Comparison of ENCODE assay signal across 9 cellular contexts in genomic region chr3:122572940-122573412, GRCh38. TPM values are rescaled to one million over a fixed set of nuclear protein-coding genes. Genes with fewer than 3 reads are reported as not detected.
DNase-seq lines count a peak whose midpoint lies in the region; ATAC-seq and TF ChIP-seq lines count a peak whose summit lies in the region.
"Had no signal": no experiment of that assay in that cellular context is flagged by ENCODE, and none has a peak within 500 bp of the region (broad histone marks: within the 10 kb centered on the region; RNA-seq: fewer than 3 reads in every experiment).

No MANE protein-coding gene starts in this region.

- no TSS peak for BruUV-seq in IMR-90 (replicated peaks; lab: Mats Ljungman, UMichigan)

- no peaks in the 10 kb centered on the region for H3K27me3 Mint-ChIP-seq in activated CD4-positive, alpha-beta T cell treated with anti-CD3 and anti-CD28 coated beads, Interleukin-2, amount 10 ng/mL, durations not matched to agents 24 days and 14 days
- H3K27me3 Mint-ChIP-seq in type B pancreatic cell, result peaks cover 8% of the 10 kb centered on the region

- H2BK15ac ChIP-seq in IMR-90 (ENCODE audit: low read depth, low read length), result no peak overlapping the region

- H3K36me3 ChIP-seq in IMR-90 (ENCODE audit: control insufficient read depth, insufficient read depth, low read length), result peaks cover 6% of the 10 kb centered on the region

- no peak overlapping the region for H3K27ac ChIP-seq in IMR-90 (ENCODE audit: insufficient read depth, low read length)

- no peak overlapping the region for H3K23ac ChIP-seq in IMR-90 (ENCODE audit: low read depth, low read length)

- no peak for TF ChIP-seq RAD21 in IMR-90 (IDR thresholded peaks at IDR 0.05; ENCODE audit: low read length)

- H3K4me1 Mint-ChIP-seq in activated CD4-positive, alpha-beta T cell treated with anti-CD3 and anti-CD28 coated beads, Interleukin-2, amount 10 ng/mL, durations not matched to agents 24 days and 14 days, result peaks cover 71% of the 10 kb centered on the region
- H3K4me1 Mint-ChIP-seq in type B pancreatic cell (ENCODE audit: unreplicated experiment), result peaks cover 5% of the 10 kb centered on the region

- H2AK5ac ChIP-seq in IMR-90 (ENCODE audit: low read depth, low read length), result no peak overlapping the region

- peak overlapping the region; percentile 83 for H3K27ac Mint-ChIP-seq in activated CD4-positive, alpha-beta T cell treated with anti-CD3 and anti-CD28 coated beads, Interleukin-2, amount 10 ng/mL, durations not matched to agents 24 days and 14 days
- peak overlapping the region; percentile 73 for H3K27ac Mint-ChIP-seq in type B pancreatic cell

- H2BK5ac ChIP-seq in IMR-90 (ENCODE audit: low read depth, low read length, poor library complexity, severe bottlenecking), result no peak overlapping the region

- H4K8ac ChIP-seq in IMR-90 (ENCODE audit: low read depth in 2 of 2, low read length in 2 of 2), result no peak overlapping the region

- CTCF ChIA-PET in IMR-90 (lab: Yijun Ruan, JAX), result interaction anchor here (0.5 kb wide), 1 partner anchor 1577 kb away, joined by 5 read pairs; no protein-coding TSS in a partner anchor

- no peaks in the 10 kb centered on the region for H3K79me1 ChIP-seq in IMR-90 (ENCODE audit: low read depth in 1 of 2, low read length in 2 of 2)

- peaks cover 66% of the 10 kb centered on the region for H3K36me3 Mint-ChIP-seq in activated CD4-positive, alpha-beta T cell treated with anti-CD3 and anti-CD28 coated beads, Interleukin-2, amount 10 ng/mL, durations not matched to agents 24 days and 14 days (ENCODE audit: low read depth)
- peaks cover 15% of the 10 kb centered on the region for H3K36me3 Mint-ChIP-seq in type B pancreatic cell

- H3K4ac ChIP-seq in IMR-90 (ENCODE audit: low read depth, low read length), result no peak overlapping the region

- H3K9me1 ChIP-seq in IMR-90 (ENCODE audit: insufficient read depth, low read length), result no peaks in the 10 kb centered on the region

- no peak for TF ChIP-seq CTCF in IMR-90 (conservative IDR thresholded peaks at IDR 0.05; ENCODE audit: low read depth, low read length)
- TF ChIP-seq CTCF in type B pancreatic cell (conservative IDR thresholded peaks at IDR 0.05), result no peak

- no peak overlapping the region for H2AFZ ChIP-seq in IMR-90 (replicated peaks; ENCODE audit: low read length, poor library complexity)

- no peak overlapping the region for H2BK20ac ChIP-seq in IMR-90 (ENCODE audit: low read depth, low read length)

- no peak overlapping the region for H3K4me3 ChIP-seq in IMR-90 (ENCODE audit: insufficient read depth, low read depth, low read length)
- H3K4me3 ChIP-seq: skin epidermis had no signal

- peaks cover 7% of the 10 kb centered on the region; the same call in 1 of the 2 replicates for H3K4me1 ChIP-seq in IMR-90 (ENCODE audit: control insufficient read depth, insufficient read depth, low read length)

- H3K27me3 ChIP-seq in IMR-90 (ENCODE audit: control insufficient read depth, insufficient read depth, low read length), result no peaks in the 10 kb centered on the region

- no peak overlapping the region for H4K5ac ChIP-seq in IMR-90 (ENCODE audit: low read depth, low read length)

- dilution Hi-C loops in IMR-90 (cut with HindIII; ENCODE audit: low sequenced_read_pairs, unreplicated experiment), result no loop called here

- 71% methylated on average over 1 of the region's 3 CpGs; no CpG with 5 or more reads in 1 of the 2 experiments for WGBS in IMR-90 (ENCODE audit: extremely low coverage in 2 of 2, insufficient read length in 1 of 2), 2 experiments

- no peaks in the 10 kb centered on the region for H3K9me3 Mint-ChIP-seq in activated CD4-positive, alpha-beta T cell treated with anti-CD3 and anti-CD28 coated beads, Interleukin-2, amount 10 ng/mL, durations not matched to agents 24 days and 14 days
- no peaks in the 10 kb centered on the region for H3K9me3 Mint-ChIP-seq in type B pancreatic cell

- intact Hi-C loops in IMR-90 (cut with micrococcal nuclease), result no loop called here
- intact Hi-C loops in activated CD4-positive, alpha-beta T cell treated with anti-CD3 and anti-CD28 coated beads, Interleukin-2, amount 10 ng/mL, durations not matched to agents 24 days and 14 days (cut with micrococcal nuclease), result no loop called here

- in situ Hi-C loops in IMR-90 (cut with MboI; ENCODE audit: low sequenced_read_pairs), result no loop called here

- no peaks in the 10 kb centered on the region for H3K9me3 ChIP-seq in IMR-90 (ENCODE audit: control insufficient read depth, insufficient read depth, low read length)

- H2BK120ac ChIP-seq in IMR-90 (ENCODE audit: low read depth, low read length), result no peak overlapping the region

- POLR2A ChIA-PET in IMR-90 (lab: Charles Lee; ENCODE audit: unreplicated experiment), result no interaction called here

- no peak overlapping the region for H3K56ac ChIP-seq in IMR-90 (ENCODE audit: extremely low read depth, insufficient read depth, low read length)

- H4K20me1 ChIP-seq in IMR-90 (ENCODE audit: insufficient read depth, low read length), result no peaks in the 10 kb centered on the region

- TF ChIP-seq POLR2A in IMR-90 (IDR thresholded peaks at IDR 0.05; ENCODE audit: low read depth, low read length), result no peak

- ATAC-seq in GM18517 (IDR thresholded peaks at IDR 0.05; ENCODE audit: unreplicated experiment) (peak; percentile 26), IMR-90 (ENCODE audit: low read depth) (peak; percentile 88), GM19395 (IDR thresholded peaks at IDR 0.05; ENCODE audit: unreplicated experiment) (no peak), HG02571 (IDR thresholded peaks at IDR 0.05; ENCODE audit: unreplicated experiment) (no peak), HG02588 (IDR thresholded peaks at IDR 0.05; ENCODE audit: unreplicated experiment) (no peak)

- H3K4me3 Mint-ChIP-seq in activated CD4-positive, alpha-beta T cell treated with anti-CD3 and anti-CD28 coated beads, Interleukin-2, amount 10 ng/mL, durations not matched to agents 24 days and 14 days, result peak overlapping the region; percentile 5
- H3K4me3 Mint-ChIP-seq in type B pancreatic cell, result no peak overlapping the region

- no peak overlapping the region for H3K4me2 ChIP-seq in IMR-90 (ENCODE audit: low read depth, low read length)

- H3K9ac ChIP-seq in IMR-90 (ENCODE audit: low read depth, low read length), result no peak overlapping the region

- no peak overlapping the region for H3K14ac ChIP-seq in IMR-90 (replicated peaks; ENCODE audit: low read depth, low read length)

- H3K18ac ChIP-seq in IMR-90 (ENCODE audit: low read depth, low read length), result no peak overlapping the region

- H2AK9ac ChIP-seq in IMR-90 (replicated peaks; ENCODE audit: low read depth, low read length, poor library complexity), result no peak overlapping the region

- no peak overlapping the region for H4K91ac ChIP-seq in IMR-90 (ENCODE audit: insufficient read depth, low read depth, low read length)

- DNase-seq in IMR-90, result peak; percentile 41
- peak; percentile 71 for DNase-seq in activated CD4-positive, alpha-beta T cell treated with anti-CD3 and anti-CD28 coated beads, Interleukin-2, amount 10 ng/mL, durations not matched to agents 24 days and 14 days
- peak; percentile 52 for DNase-seq in iPS DF 19.7 (ENCODE audit: low read depth, low spot score)
- no peak for DNase-seq in type B pancreatic cell (ENCODE audit: extremely low spot score, unreplicated experiment)

TF ChIP-seq in IMR-90, 13 proteins besides CTCF, POLR2A, EP300 and RAD21 (continues in another document):
- TF ChIP-seq FOS (IDR thresholded peaks at IDR 0.05; ENCODE audit: low read depth, low read length), result no peak
- no peak for TF ChIP-seq SMC3 (IDR thresholded peaks at IDR 0.05; ENCODE audit: low read depth, low read length)
- TF ChIP-seq, protein P1, sequence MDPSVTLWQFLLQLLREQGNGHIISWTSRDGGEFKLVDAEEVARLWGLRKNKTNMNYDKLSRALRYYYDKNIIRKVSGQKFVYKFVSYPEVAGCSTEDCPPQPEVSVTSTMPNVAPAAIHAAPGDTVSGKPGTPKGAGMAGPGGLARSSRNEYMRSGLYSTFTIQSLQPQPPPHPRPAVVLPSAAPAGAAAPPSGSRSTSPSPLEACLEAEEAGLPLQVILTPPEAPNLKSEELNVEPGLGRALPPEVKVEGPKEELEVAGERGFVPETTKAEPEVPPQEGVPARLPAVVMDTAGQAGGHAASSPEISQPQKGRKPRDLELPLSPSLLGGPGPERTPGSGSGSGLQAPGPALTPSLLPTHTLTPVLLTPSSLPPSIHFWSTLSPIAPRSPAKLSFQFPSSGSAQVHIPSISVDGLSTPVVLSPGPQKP (IDR thresholded peaks at IDR 0.05; ENCODE audit: borderline replicate concordance, low read depth, low read length), result no peak
- no peak for TF ChIP-seq CEBPB (IDR thresholded peaks at IDR 0.05; ENCODE audit: low read depth, low read length)

RNA-seq across cellular contexts. Expression of gene PARP15, which starts 4.5 kb away (rescaled TPM):
- total RNA-seq in IMR-90 (2012; rRNA removed) (not detected in 2 replicates), type B pancreatic cell (ENCODE audit: low replicate concordance) (0.26 and 0.29 TPM in 2 replicates)
- polyA plus RNA-seq in IMR-90 (2012; rRNA removed), result 0.03 and 0.10 TPM in 2 replicates
- polyA plus RNA-seq in IMR-90 (2012; cell fraction: cytosol; rRNA removed), result 0.03 TPM in 1 of 2 replicates, not detected in the other
- 0.08 and 0.57 TPM in 2 replicates for polyA plus RNA-seq in IMR-90 (2012; cell fraction: nucleus; rRNA removed; ENCODE audit: low replicate concordance)
- total RNA-seq in activated CD4-positive, alpha-beta T cell treated with anti-CD3 and anti-CD28 coated beads, Interleukin-2, amount 10 ng/mL, durations not matched to agents 24 days and 14 days, result 10.8 and 12.1 TPM in 2 replicates

RNA-seq across cellular contexts. Expression of gene DTX3L, which starts 8.8 kb away (rescaled TPM):
- total RNA-seq in IMR-90 (2012; rRNA removed), result 7.9 and 8.9 TPM in 2 replicates
- polyA plus RNA-seq in IMR-90 (2012; rRNA removed), result 3.0 and 4.1 TPM in 2 replicates
- 1.5 and 2.4 TPM in 2 replicates for polyA plus RNA-seq in IMR-90 (2012; cell fraction: cytosol; rRNA removed)
- 0.60 and 2.5 TPM in 2 replicates for polyA plus RNA-seq in IMR-90 (2012; cell fraction: nucleus; rRNA removed; ENCODE audit: low replicate concordance)
- total RNA-seq in activated CD4-positive, alpha-beta T cell treated with anti-CD3 and anti-CD28 coated beads, Interleukin-2, amount 10 ng/mL, durations not matched to agents 24 days and 14 days, result 39.8 and 43.7 TPM in 2 replicates
- 17.3 and 34.9 TPM in 2 replicates for total RNA-seq in type B pancreatic cell (ENCODE audit: low replicate concordance)

RNA-seq across cellular contexts. Expression of gene PARP9, which starts 8.9 kb away (rescaled TPM):
- total RNA-seq in IMR-90 (2012; rRNA removed) (7.7 and 8.6 TPM in 2 replicates), type B pancreatic cell (ENCODE audit: low replicate concordance) (11.1 and 23.0 TPM in 2 replicates)
- polyA plus RNA-seq in IMR-90 (2012; rRNA removed), result 5.5 and 6.7 TPM in 2 replicates
- 1.9 and 2.1 TPM in 2 replicates for polyA plus RNA-seq in IMR-90 (2012; cell fraction: cytosol; rRNA removed)
- 1.3 and 9.0 TPM in 2 replicates for polyA plus RNA-seq in IMR-90 (2012; cell fraction: nucleus; rRNA removed; ENCODE audit: low replicate concordance)
- 45.7 and 47.9 TPM in 2 replicates for total RNA-seq in activated CD4-positive, alpha-beta T cell treated with anti-CD3 and anti-CD28 coated beads, Interleukin-2, amount 10 ng/mL, durations not matched to agents 24 days and 14 days

RNA-seq across cellular contexts. Expression of gene KPNA1, which starts 58.2 kb away (rescaled TPM):
- 53.3 and 112 TPM in 2 replicates for total RNA-seq in IMR-90 (2012; rRNA removed)
- 27.6 and 30.6 TPM in 2 replicates for polyA plus RNA-seq in IMR-90 (2012; rRNA removed)
- 8.3 and 20.0 TPM in 2 replicates for polyA plus RNA-seq in IMR-90 (2012; cell fraction: cytosol; rRNA removed)
- 5.5 and 27.1 TPM in 2 replicates for polyA plus RNA-seq in IMR-90 (2012; cell fraction: nucleus; rRNA removed; ENCODE audit: low replicate concordance)
- total RNA-seq in activated CD4-positive, alpha-beta T cell treated with anti-CD3 and anti-CD28 coated beads, Interleukin-2, amount 10 ng/mL, durations not matched to agents 24 days and 14 days, result 78.4 and 79.4 TPM in 2 replicates
- total RNA-seq in type B pancreatic cell (ENCODE audit: low replicate concordance), result 63.9 and 67.7 TPM in 2 replicates

Comparison
In these comparisons a context has a peak if more than half of its experiments do, and no peak if none do; other contexts are left out.
1. ATAC-seq: peak in GM18517 (single experiment) and IMR-90 (single experiment); none in GM19395 (single experiment), HG02571 (single experiment) and HG02588 (single experiment).